1 cellular context compared by ENCODE assay signal in the genomic region with DNA sequence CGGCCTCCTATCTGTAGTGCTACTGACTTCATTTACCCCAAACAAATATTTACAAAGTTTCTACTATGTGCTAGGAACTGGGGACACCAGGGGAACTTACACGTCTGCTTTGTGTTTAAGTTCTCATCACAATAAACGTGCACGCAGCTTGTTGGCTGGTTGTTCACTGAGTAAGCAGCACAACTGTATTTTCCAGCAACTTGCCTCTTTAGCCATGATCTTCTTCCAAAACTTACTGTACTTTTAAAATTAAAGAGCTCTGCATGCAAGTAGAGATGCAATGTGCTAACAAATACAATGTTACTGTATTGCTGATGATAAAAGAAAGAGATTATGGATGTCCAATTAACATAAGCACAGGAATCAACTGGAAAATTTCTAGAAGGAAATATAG.
TF ChIP-seq lines count a peak whose summit lies in the region.

No MANE protein-coding gene starts in this region.

TF ChIP-seq in GM23338, 12 proteins besides CTCF, POLR2A, EP300 and RAD21 (continued from another document):
- TF ChIP-seq, protein P1, sequence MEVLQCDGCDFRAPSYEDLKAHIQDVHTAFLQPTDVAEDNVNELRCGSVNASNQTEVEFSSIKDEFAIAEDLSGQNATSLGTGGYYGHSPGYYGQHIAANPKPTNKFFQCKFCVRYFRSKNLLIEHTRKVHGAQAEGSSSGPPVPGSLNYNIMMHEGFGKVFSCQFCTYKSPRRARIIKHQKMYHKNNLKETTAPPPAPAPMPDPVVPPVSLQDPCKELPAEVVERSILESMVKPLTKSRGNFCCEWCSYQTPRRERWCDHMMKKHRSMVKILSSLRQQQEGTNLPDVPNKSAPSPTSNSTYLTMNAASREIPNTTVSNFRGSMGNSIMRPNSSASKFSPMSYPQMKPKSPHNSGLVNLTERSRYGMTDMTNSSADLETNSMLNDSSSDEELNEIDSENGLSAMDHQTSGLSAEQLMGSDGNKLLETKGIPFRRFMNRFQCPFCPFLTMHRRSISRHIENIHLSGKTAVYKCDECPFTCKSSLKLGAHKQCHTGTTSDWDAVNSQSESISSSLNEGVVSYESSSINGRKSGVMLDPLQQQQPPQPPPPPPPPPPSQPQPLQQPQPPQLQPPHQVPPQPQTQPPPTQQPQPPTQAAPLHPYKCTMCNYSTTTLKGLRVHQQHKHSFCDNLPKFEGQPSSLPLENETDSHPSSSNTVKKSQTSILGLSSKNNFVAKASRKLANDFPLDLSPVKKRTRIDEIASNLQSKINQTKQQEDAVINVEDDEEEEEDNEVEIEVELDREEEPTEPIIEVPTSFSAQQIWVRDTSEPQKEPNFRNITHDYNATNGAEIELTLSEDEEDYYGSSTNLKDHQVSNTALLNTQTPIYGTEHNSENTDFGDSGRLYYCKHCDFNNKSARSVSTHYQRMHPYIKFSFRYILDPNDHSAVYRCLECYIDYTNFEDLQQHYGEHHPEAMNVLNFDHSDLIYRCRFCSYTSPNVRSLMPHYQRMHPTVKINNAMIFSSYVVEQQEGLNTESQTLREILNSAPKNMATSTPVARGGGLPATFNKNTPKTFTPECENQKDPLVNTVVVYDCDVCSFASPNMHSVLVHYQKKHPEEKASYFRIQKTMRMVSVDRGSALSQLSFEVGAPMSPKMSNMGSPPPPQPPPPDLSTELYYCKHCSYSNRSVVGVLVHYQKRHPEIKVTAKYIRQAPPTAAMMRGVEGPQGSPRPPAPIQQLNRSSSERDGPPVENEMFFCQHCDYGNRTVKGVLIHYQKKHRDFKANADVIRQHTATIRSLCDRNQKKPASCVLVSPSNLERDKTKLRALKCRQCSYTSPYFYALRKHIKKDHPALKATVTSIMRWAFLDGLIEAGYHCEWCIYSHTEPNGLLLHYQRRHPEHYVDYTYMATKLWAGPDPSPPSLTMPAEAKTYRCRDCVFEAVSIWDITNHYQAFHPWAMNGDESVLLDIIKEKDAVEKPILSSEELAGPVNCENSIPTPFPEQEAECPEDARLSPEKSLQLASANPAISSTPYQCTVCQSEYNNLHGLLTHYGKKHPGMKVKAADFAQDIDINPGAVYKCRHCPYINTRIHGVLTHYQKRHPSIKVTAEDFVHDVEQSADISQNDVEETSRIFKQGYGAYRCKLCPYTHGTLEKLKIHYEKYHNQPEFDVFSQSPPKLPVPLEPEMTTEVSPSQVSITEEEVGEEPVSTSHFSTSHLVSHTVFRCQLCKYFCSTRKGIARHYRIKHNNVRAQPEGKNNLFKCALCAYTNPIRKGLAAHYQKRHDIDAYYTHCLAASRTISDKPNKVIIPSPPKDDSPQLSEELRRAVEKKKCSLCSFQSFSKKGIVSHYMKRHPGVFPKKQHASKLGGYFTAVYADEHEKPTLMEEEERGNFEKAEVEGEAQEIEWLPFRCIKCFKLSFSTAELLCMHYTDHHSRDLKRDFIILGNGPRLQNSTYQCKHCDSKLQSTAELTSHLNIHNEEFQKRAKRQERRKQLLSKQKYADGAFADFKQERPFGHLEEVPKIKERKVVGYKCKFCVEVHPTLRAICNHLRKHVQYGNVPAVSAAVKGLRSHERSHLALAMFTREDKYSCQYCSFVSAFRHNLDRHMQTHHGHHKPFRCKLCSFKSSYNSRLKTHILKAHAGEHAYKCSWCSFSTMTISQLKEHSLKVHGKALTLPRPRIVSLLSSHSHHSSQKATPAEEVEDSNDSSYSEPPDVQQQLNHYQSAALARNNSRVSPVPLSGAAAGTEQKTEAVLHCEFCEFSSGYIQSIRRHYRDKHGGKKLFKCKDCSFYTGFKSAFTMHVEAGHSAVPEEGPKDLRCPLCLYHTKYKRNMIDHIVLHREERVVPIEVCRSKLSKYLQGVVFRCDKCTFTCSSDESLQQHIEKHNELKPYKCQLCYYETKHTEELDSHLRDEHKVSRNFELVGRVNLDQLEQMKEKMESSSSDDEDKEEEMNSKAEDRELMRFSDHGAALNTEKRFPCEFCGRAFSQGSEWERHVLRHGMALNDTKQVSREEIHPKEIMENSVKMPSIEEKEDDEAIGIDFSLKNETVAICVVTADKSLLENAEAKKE (CRISPR knock-in tag; IDR thresholded peaks at IDR 0.05), result no peak
- no peak for TF ChIP-seq JUNB (IDR thresholded peaks at IDR 0.05; ENCODE audit: unreplicated experiment)
- TF ChIP-seq CREB1 (CRISPR knock-in tag; IDR thresholded peaks at IDR 0.05; ENCODE audit: low read depth), result no peak
- no peak for TF ChIP-seq EZH2phosphoT487 (IDR thresholded peaks at IDR 0.05; ENCODE audit: unreplicated experiment)
